12 cellular contexts compared by ENCODE assay signal in the genomic region with DNA sequence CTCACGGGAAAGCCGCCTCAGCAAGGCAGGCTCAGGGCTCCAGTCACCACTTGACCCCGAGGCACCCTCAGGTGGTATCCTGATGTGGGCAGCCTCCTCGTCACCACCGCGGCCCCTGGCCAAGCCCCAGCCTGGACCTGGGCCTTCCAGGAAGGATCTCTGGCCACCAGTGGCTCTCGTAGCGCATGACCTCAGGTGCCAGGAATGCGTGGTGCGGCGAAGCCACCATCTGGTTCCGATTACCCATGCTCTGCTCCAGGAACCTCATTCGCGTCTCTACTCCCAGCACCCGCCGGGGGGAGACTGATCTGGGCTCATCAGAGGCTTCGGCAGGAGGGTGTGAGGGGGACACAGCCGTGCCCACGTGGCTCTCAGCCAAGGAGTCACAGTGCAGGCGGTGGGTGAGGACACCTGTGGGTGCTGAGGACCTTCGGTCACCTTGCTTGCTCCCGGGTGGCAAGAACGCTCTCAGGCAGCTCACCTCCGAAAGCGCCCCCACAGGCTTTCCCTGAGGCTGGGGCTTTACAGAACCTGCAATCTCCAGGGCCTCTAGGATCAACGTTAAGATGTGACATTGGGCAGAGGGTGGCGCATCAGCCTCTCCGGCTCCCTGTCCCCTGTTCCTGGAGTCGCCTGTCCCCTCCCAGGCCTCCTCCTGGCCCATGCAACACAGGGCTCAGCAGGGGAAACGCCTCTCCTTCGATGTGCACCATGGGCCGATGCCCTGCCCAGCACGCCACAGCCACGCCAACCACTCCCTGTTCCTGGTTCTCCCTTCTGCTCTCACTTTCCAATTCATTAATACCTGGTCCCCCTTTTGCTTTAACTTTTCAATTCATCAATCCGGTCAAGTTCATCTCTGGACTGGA. TPM values are rescaled to one million over a fixed set of nuclear protein-coding genes. Genes with fewer than 3 reads are reported as not detected.
DNase-seq lines count a peak whose midpoint lies in the region; ATAC-seq and TF ChIP-seq lines count a peak whose summit lies in the region.
"Had no signal": no experiment of that assay in that cellular context is flagged by ENCODE, and none has a peak within 500 bp of the region (broad histone marks: within the 10 kb centered on the region; RNA-seq: fewer than 3 reads in every experiment).

No MANE protein-coding gene starts in this region.

- no peaks in the 10 kb centered on the region for H3K9me3 ChIP-seq in colonic mucosa

- H3K4me1 ChIP-seq in colonic mucosa = no peaks in the 10 kb centered on the region

- TF ChIP-seq CTCF in AG09309 (IDR thresholded peaks at IDR 0.05; ENCODE audit: control insufficient read depth, insufficient read depth, low read depth, low read length, missing control alignments) (peak; percentile 43), colonic mucosa (IDR thresholded peaks at IDR 0.05) (no peak)

- no peak for ATAC-seq in GM21529 (IDR thresholded peaks at IDR 0.05; ENCODE audit: unreplicated experiment)

- no peak overlapping the region for H3K27ac ChIP-seq in colonic mucosa

- peak; percentile 84 for DNase-seq in AG09309 (ENCODE audit: low read depth)
- peak; percentile 96 for DNase-seq in M059J (ENCODE audit: low read depth)
- peak; percentile 9 to 40 for DNase-seq in dermis microvascular lymphatic vessel endothelial cell (ENCODE audit: low read depth in 2 of 2)
- DNase-seq in myocyte (ENCODE audit: low read depth) = peak; percentile 40
- DNase-seq in colonic mucosa = no peak
- no peak for DNase-seq in AML-193 (lab: John Stamatoyannopoulos, UW)
- no peak for DNase-seq in effector CD4-positive, alpha-beta T cell
- DNase-seq: activated T-cell treated with anti-CD3 and anti-CD28 coated beads for 4 hours, NCI-H774, T-helper 9 cell had no signal

- H3K27me3 ChIP-seq in colonic mucosa = no peaks in the 10 kb centered on the region

- intact Hi-C loops in colonic mucosa (cut with DNase I) = no loop called here

- no peak overlapping the region for H3K9ac ChIP-seq in colonic mucosa (ENCODE audit: low read depth in 2 of 2, low read length in 2 of 2)

- no peak overlapping the region for H3K4me3 ChIP-seq in AG09309 (ENCODE audit: control insufficient read depth, low read depth, low read length)
- H3K4me3 ChIP-seq in colonic mucosa = no peak overlapping the region

- no peaks in the 10 kb centered on the region for H3K36me3 ChIP-seq in colonic mucosa

RNA-seq across cellular contexts. Expression of gene TBX1, which starts 39.0 kb away (rescaled TPM):
- 0.10 TPM in 1 of 2 replicates, not detected in the other for total RNA-seq in M059J (2014; rRNA removed; shearing (Covaris generic))
- 30.4 and 62.8 TPM in 2 replicates for total RNA-seq in dermis microvascular lymphatic vessel endothelial cell
- 42.6 and 43.5 TPM in 2 replicates for total RNA-seq in myocyte
- 49.6 TPM for polyA plus RNA-seq in myocyte (2012)
- 1 to 10 TPM in 1 of 2 donors, under 1 TPM in 1; 0.80 to 1.9 TPM for total RNA-seq in colonic mucosa
- polyA plus RNA-seq: CD14-positive monocyte had no signal

RNA-seq across cellular contexts. Expression of gene GNB1L, which starts 55.1 kb away (rescaled TPM):
- total RNA-seq in M059J (2014; rRNA removed; shearing (Covaris generic)) = 4.0 and 7.6 TPM in 2 replicates
- total RNA-seq in dermis microvascular lymphatic vessel endothelial cell = 5.4 and 5.5 TPM in 2 replicates
- 6.9 and 9.0 TPM in 2 replicates for total RNA-seq in myocyte
- polyA plus RNA-seq in myocyte (2012) = 8.2 TPM
- total RNA-seq in colonic mucosa = 10 to 100 TPM in 1 of 2 donors, 1 to 10 TPM in 1; 4.4 to 10.2 TPM

RNA-seq across cellular contexts. Expression of gene RTL10, which starts 55.1 kb away (rescaled TPM):
- 3.5 and 7.6 TPM in 2 replicates for total RNA-seq in M059J (2014; rRNA removed; shearing (Covaris generic))
- total RNA-seq in dermis microvascular lymphatic vessel endothelial cell (16.0 and 28.3 TPM in 2 replicates), myocyte (14.5 and 15.9 TPM in 2 replicates), colonic mucosa (10 to 100 TPM in 1 of 2 donors, 1 to 10 TPM in 1; 9.7 to 14.1 TPM)
- 21.1 TPM for polyA plus RNA-seq in myocyte (2012)

Comparison
In these comparisons a context has a peak if more than half of its experiments do, and no peak if none do; other contexts are left out.
1. DNase-seq: peak in AG09309 (single experiment), M059J (single experiment), dermis microvascular lymphatic vessel endothelial cell (2 of 2) and myocyte (single experiment); none in colonic mucosa (single experiment), AML-193 (0 of 2) and effector CD4-positive, alpha-beta T cell (single experiment).
2. RNA of gene TBX1, which starts 39.0 kb away (total RNA-seq): 42.6 to 43.5 TPM in myocyte and 30.4 to 62.8 TPM in dermis microvascular lymphatic vessel endothelial cell; 0.80 to 1.9 TPM in colonic mucosa and 0.10 TPM in M059J; every median in the first group is over 10 times any median in the second.